In genomic region chr6:159863341-159863740, GRCh38 we compare ENCODE assay signal across 7 cellular contexts. TPM values are rescaled to one million over a fixed set of nuclear protein-coding genes. Genes with fewer than 3 reads are reported as not detected.
A peak's percentile ranks its signal among the peaks of the same experiment; 100 is the strongest.
DNase-seq lines count a peak whose midpoint lies in the region; ATAC-seq, FAIRE-seq and TF ChIP-seq lines count a peak whose summit lies in the region.
"Not testable (repeated sequence)": the region's sequence is repeated elsewhere in the genome, so short reads cannot be mapped to it uniquely, and the experiment has no call there.

No MANE protein-coding gene starts in this region.

- not testable (repeated sequence) for H3K36me3 Mint-ChIP-seq in T-helper 17 cell (ENCODE audit: low read depth)

- peak overlapping the region; percentile 76 for H3K27ac Mint-ChIP-seq in T-helper 17 cell

- intact Hi-C loops in right cardiac atrium (cut with DNase I): loop anchor here in 3 of 4 donors (5.0 to 10.0 kb wide), 6 partner anchors 79 to 671 kb away; no protein-coding TSS in a partner anchor
- intact Hi-C loops in ovary (cut with DNase I): loop anchor here (5.0 to 10.0 kb wide), 5 partner anchors 221 to 671 kb away; no protein-coding TSS in a partner anchor

- not testable (repeated sequence) for H3K4me1 ChIP-seq in right cardiac atrium (ENCODE audit: control insufficient read depth, insufficient read depth, low read length); ovary (ENCODE audit: insufficient read depth)

- H3K36me3 ChIP-seq in bronchial epithelial cell (ENCODE audit: control insufficient read depth, insufficient read depth, low read length); ovary: not testable (repeated sequence)

- TF ChIP-seq EP300 in ovary (IDR thresholded peaks at IDR 0.05): not testable (repeated sequence)

- H3K4me3 Mint-ChIP-seq in T-helper 17 cell: not testable (repeated sequence)

- not testable (repeated sequence) for H3K27me3 ChIP-seq in bronchial epithelial cell (ENCODE audit: control insufficient read depth, insufficient read depth, low read length); right cardiac atrium (ENCODE audit: control insufficient read depth, insufficient read depth); ovary

- WGBS in right cardiac atrium: 22% methylated on average over 5 of the region's 5 CpGs
- WGBS in ovary, 3 donors: 8 to 25% (median 15%) methylated on average over 5 of the region's 5 CpGs

- H3K27ac ChIP-seq in right cardiac atrium (ENCODE audit: low read length); ovary: not testable (repeated sequence)

- ATAC-seq in T-helper 17 cell: not testable (repeated sequence)
- ATAC-seq in right cardiac atrium: peak; percentile 64 to 69

- not testable (repeated sequence) for H3K4me3 ChIP-seq in bronchial epithelial cell (ENCODE audit: low read depth, low read length); right cardiac atrium (ENCODE audit: low read length); ovary

- DNase-seq in GDM1 (lab: John Stamatoyannopoulos, UW) (peak; percentile 24), HS-5 (ENCODE audit: low read depth) (peak; percentile 55), NCI-H2227 (lab: John Stamatoyannopoulos, UW; ENCODE audit: unreplicated experiment) (peak; percentile 32), T-helper 17 cell (peak in 1 of 3 donors; percentile 11), bronchial epithelial cell (ENCODE audit: low read depth) (peak; percentile 68), ovary (peak in 1 of 5 donors; percentile 56)
- DNase-seq in right cardiac atrium: not testable (repeated sequence)

- H3K9me3 ChIP-seq in T-helper 17 cell (ENCODE audit: control insufficient read depth, low read length, poor library complexity, severe bottlenecking); right cardiac atrium (ENCODE audit: control insufficient read depth, low read length); ovary: not testable (repeated sequence)

- peaks cover 13% of the 10 kb centered on the region for H3K4me1 Mint-ChIP-seq in T-helper 17 cell

- not testable (repeated sequence) for FAIRE-seq in bronchial epithelial cell (lab: Jason Lieb, UNC)

- not testable (repeated sequence) for TF ChIP-seq POLR2A in ovary (IDR thresholded peaks at IDR 0.05)

- peak; percentile 33 for TF ChIP-seq CTCF in bronchial epithelial cell (IDR thresholded peaks at IDR 0.05; ENCODE audit: insufficient read depth, low read length, severe bottlenecking)
- peak; percentile 8 to 64 (median 38) for TF ChIP-seq CTCF in ovary (IDR thresholded peaks at IDR 0.05)

- not testable (repeated sequence) for H3K27me3 Mint-ChIP-seq in T-helper 17 cell

RNA-seq across cellular contexts. Expression of gene MAS1, which starts 27.4 kb away (rescaled TPM):
- total RNA-seq in T-helper 17 cell (not detected), bronchial epithelial cell (not detected in 2 replicates), right cardiac atrium (under 1 TPM in 2 of 4 donors, not detected in 2; 0.03 to 0.06 TPM), ovary (under 1 TPM in 6 of 7 donors, not detected in 1; 0.08 to 0.38 (median 0.10) TPM)
- polyA plus RNA-seq in right cardiac atrium (0.02 TPM), ovary (under 1 TPM; 0.04 to 0.32 TPM)
